Comparison of ENCODE assay signal across 25 cellular contexts in the genomic region with DNA sequence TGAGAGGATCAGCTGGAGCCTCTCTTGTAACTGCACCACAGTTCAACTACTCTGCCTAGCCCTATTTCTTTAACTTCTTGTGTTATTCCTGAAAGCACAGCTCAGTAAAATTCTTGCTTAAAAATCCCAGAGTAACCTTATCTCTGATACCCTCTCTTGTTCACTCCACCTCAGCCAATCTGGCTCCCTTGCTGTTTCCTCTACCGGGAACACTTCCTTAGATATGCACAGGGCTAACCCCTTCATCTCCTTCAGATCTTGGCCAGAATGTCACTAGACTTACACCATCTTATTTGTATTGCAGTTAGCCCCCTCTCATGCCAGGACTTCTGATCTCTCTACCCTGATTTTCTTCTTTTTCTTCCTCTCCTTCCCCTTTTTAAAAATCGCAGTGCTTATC.
"Had no signal": no experiment of that assay in that cellular context is flagged by ENCODE, and none has a peak within 500 bp of the region (broad histone marks: within the 10 kb centered on the region; RNA-seq: fewer than 3 reads in every experiment).

No MANE protein-coding gene starts in this region.

- H3K36me3 Mint-ChIP-seq: activated naive CD8-positive, alpha-beta T cell had no signal

- H3K27ac ChIP-seq: adrenal gland, SJSA1, WERI-Rb-1 had no signal

- H3K4me3 Mint-ChIP-seq: activated CD8-positive, alpha-beta memory T cell treated with anti-CD3 and anti-CD28 coated beads, Interleukin-2, amount 10 ng/mL, durations not matched to agents 7 days and 5 days; activated naive CD8-positive, alpha-beta T cell; activated T-cell treated with anti-CD3 and anti-CD28 coated beads, Interleukin-2, amount 50 U/mL, for 24 hours; activated T-helper 1 cell treated with anti-CD3 and anti-CD28 coated beads, Interleukin-12 subunit alpha, Interleukin-12 subunit beta, Interleukin-2, Interleukin-4 antibody, amounts not matched to agents 30 ng/mL and 10 ng/mL and 1 ng/mL, durations not matched to agents 14 hours and 24 hours and 36 hours; T-helper 1 cell treated with Interleukin-12 subunit alpha and Interleukin-12 subunit beta and Interleukin-4 antibody, amounts not matched to agents 30 μg/mL and 1 μg/mL, for 36 hours had no signal

- H3K9me3 Mint-ChIP-seq: activated T-cell treated with anti-CD3 and anti-CD28 coated beads, Interleukin-2, amount 50 U/mL, for 24 hours had no signal

- DNase-seq: activated CD4-positive, alpha-beta T cell treated with anti-CD3 and anti-CD28 coated beads for 4 hours; activated CD4-positive, alpha-beta T cell treated with anti-CD3 and anti-CD28 coated beads, Interleukin-2, amount 50 U/mL, for 4 hours; activated CD8-positive, alpha-beta memory T cell treated with anti-CD3 and anti-CD28 coated beads, Interleukin-2, amount 10 ng/mL, durations not matched to agents 7 days and 5 days; activated effector memory CD4-positive, alpha-beta T cell treated with Interleukin-2 at 50 U/mL for 16 hours; activated naive CD4-positive, alpha-beta T cell; activated T-cell treated with anti-CD3 and anti-CD28 coated beads, Interleukin-2, amount 50 U/mL, for 24 hours; adrenal gland; anterior cingulate cortex; central memory CD4-positive, alpha-beta T cell; MM.1S; NCI-H1105; NCI-H1436; NCI-H1694 treated with DMSO at 0.1 percent for 48 hours; NCI-H2081; NCI-H510A treated with DMSO at 0.1 percent for 48 hours; NCI-H69; PC-3; SHP77; WERI-Rb-1 had no signal

- ATAC-seq: activated CD4-positive, CD25-positive, alpha-beta regulatory T cell treated with anti-CD3 and anti-CD28 coated beads, Interleukin-2, amount 50 U/mL, for 24 hours; activated CD8-positive, alpha-beta memory T cell treated with anti-CD3 and anti-CD28 coated beads, Interleukin-2, amount 10 ng/mL, durations not matched to agents 7 days and 5 days; PC-3; SK-N-SH treated with all-trans-retinoic acid at 6 μM for 48 hours had no signal

- H3K27ac Mint-ChIP-seq: activated CD8-positive, alpha-beta memory T cell treated with anti-CD3 and anti-CD28 coated beads, Interleukin-2, amount 10 ng/mL, durations not matched to agents 7 days and 5 days; activated naive CD8-positive, alpha-beta T cell; activated T-cell treated with anti-CD3 and anti-CD28 coated beads, Interleukin-2, amount 50 U/mL, for 24 hours; activated T-helper 1 cell treated with anti-CD3 and anti-CD28 coated beads, Interleukin-12 subunit alpha, Interleukin-12 subunit beta, Interleukin-2, Interleukin-4 antibody, amounts not matched to agents 30 ng/mL and 10 ng/mL and 1 ng/mL, durations not matched to agents 14 hours and 24 hours and 36 hours; T-helper 1 cell treated with Interleukin-12 subunit alpha and Interleukin-12 subunit beta and Interleukin-4 antibody, amounts not matched to agents 30 μg/mL and 1 μg/mL, for 36 hours had no signal

- H3K36me3 ChIP-seq: adrenal gland, SJSA1, WERI-Rb-1 had no signal

- H3K9me3 ChIP-seq: adrenal gland, SJSA1 had no signal

- H3K27me3 ChIP-seq: adrenal gland, SJSA1 had no signal

- H3K4me3 ChIP-seq: adrenal gland, SJSA1 had no signal
